ENCODE assay signal across 14 cellular contexts in the genomic region with DNA sequence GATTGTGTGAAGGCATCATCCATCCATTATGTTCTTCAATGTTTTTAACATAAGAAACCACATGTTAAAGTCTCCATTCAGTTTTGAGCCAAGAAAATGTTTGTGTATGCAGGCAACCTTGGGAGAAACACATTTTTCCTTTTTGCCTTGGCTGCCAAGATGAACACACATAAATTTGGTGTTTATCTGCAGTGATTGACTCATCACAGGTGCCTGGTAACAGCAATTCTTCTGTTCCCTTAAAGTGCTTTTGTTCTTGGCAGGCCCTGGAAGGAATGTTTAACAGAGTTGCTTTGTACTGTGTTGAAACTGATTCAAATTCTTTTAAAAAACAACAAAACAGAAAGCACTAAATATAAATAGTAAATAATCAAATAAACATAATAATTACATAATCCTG.
DNase-seq lines count a peak whose midpoint lies in the region; ATAC-seq and TF ChIP-seq lines count a peak whose summit lies in the region.
"Had no signal": no experiment of that assay in that cellular context is flagged by ENCODE, and none has a peak within 500 bp of the region (broad histone marks: within the 10 kb centered on the region; RNA-seq: fewer than 3 reads in every experiment).

No MANE protein-coding gene starts in this region.

- no peaks in the 10 kb centered on the region for H3F3A ChIP-seq in GM23338 (replicated peaks; ENCODE audit: low read depth)

- peaks cover 18% of the 10 kb centered on the region for H3K4me1 ChIP-seq in GM23338 (ENCODE audit: insufficient read depth)
- no peaks in the 10 kb centered on the region for H3K4me1 ChIP-seq in RWPE2 (ENCODE audit: insufficient read depth, poor library complexity, severe bottlenecking)
- H3K4me1 ChIP-seq: psoas muscle had no signal

- H3K36me3 ChIP-seq in GM23338 (ENCODE audit: insufficient read depth): no peaks in the 10 kb centered on the region
- no peaks in the 10 kb centered on the region for H3K36me3 ChIP-seq in RWPE2 (ENCODE audit: low read depth)

- intact Hi-C loops in activated T-helper 1 cell treated with anti-CD3 and anti-CD28 coated beads, Interleukin-12 subunit alpha, Interleukin-12 subunit beta, Interleukin-2, Interleukin-4 antibody, amounts not matched to agents 30 ng/mL and 10 ng/mL and 1 ng/mL, durations not matched to agents 14 hours and 24 hours and 36 hours (cut with micrococcal nuclease): no loop called here

- H3K27ac ChIP-seq in GM23338 (ENCODE audit: low read depth) (0 out of 2 replicates have a peak overlapping the region, but pooled peaks have one; percentile 18), RWPE2 (ENCODE audit: poor library complexity, severe bottlenecking) (no peak overlapping the region)
- H3K27ac ChIP-seq: psoas muscle had no signal

- H3K36me3 Mint-ChIP-seq in GM23338 (ENCODE audit: low read depth): peaks cover 26% of the 10 kb centered on the region
- no peaks in the 10 kb centered on the region for H3K36me3 Mint-ChIP-seq in activated T-helper 1 cell treated with anti-CD3 and anti-CD28 coated beads, Interleukin-12 subunit alpha, Interleukin-12 subunit beta, Interleukin-2, Interleukin-4 antibody, amounts not matched to agents 30 ng/mL and 10 ng/mL and 1 ng/mL, durations not matched to agents 14 hours and 24 hours and 36 hours (ENCODE audit: low read depth)

- H3K27me3 Mint-ChIP-seq in GM23338 (ENCODE audit: insufficient read depth, low read depth, poor library complexity): peaks cover 2% of the 10 kb centered on the region
- H3K27me3 Mint-ChIP-seq in activated T-helper 1 cell treated with anti-CD3 and anti-CD28 coated beads, Interleukin-12 subunit alpha, Interleukin-12 subunit beta, Interleukin-2, Interleukin-4 antibody, amounts not matched to agents 30 ng/mL and 10 ng/mL and 1 ng/mL, durations not matched to agents 14 hours and 24 hours and 36 hours (ENCODE audit: insufficient read depth): no peaks in the 10 kb centered on the region
- H3K27me3 Mint-ChIP-seq: activated CD8-positive, alpha-beta T cell treated with anti-CD3 and anti-CD28 coated beads for 36 hours had no signal

- peak overlapping the region; percentile 7 for H3K4me2 ChIP-seq in GM23338

- H3K9me3 Mint-ChIP-seq in GM23338: peaks cover 22% of the 10 kb centered on the region
- peaks cover 3% of the 10 kb centered on the region for H3K9me3 Mint-ChIP-seq in activated T-helper 1 cell treated with anti-CD3 and anti-CD28 coated beads, Interleukin-12 subunit alpha, Interleukin-12 subunit beta, Interleukin-2, Interleukin-4 antibody, amounts not matched to agents 30 ng/mL and 10 ng/mL and 1 ng/mL, durations not matched to agents 14 hours and 24 hours and 36 hours

- H3K9me3 ChIP-seq in RWPE2 (ENCODE audit: severe bottlenecking): no peaks in the 10 kb centered on the region
- H3K9me3 ChIP-seq: psoas muscle had no signal

- ATAC-seq in GM23338 (peak; percentile 59; the same call in 2 of the 3 replicates), RWPE2 (ENCODE audit: low read depth) (peak; percentile 48; the same call in 1 of the 3 replicates), omental fat pad (ENCODE audit: low FRiP score) (peak; percentile 62), HG02623 (IDR thresholded peaks at IDR 0.05; ENCODE audit: unreplicated experiment) (no peak)
- ATAC-seq: activated CD8-positive, alpha-beta T cell treated with anti-CD3 and anti-CD28 coated beads for 36 hours; psoas muscle had no signal

- no peak overlapping the region for H3K4me3 ChIP-seq in GM23338
- H3K4me3 ChIP-seq in RWPE2 (ENCODE audit: severe bottlenecking): no peak overlapping the region
- H3K4me3 ChIP-seq in fibroblast of mammary gland (ENCODE audit: control insufficient read depth, low read depth, low read length): no peak overlapping the region
- H3K4me3 ChIP-seq: psoas muscle had no signal

- no peaks in the 10 kb centered on the region for H3K9me2 ChIP-seq in GM23338 (ENCODE audit: insufficient read depth)

- DNase-seq in GM23338 (ENCODE audit: low spot score): peak; percentile 53
- no peak for DNase-seq in RWPE2 (ENCODE audit: low spot score)
- DNase-seq in fibroblast of mammary gland (ENCODE audit: low read depth): peak; percentile 71
- no peak for DNase-seq in omental fat pad (ENCODE audit: low spot score)
- no peak for DNase-seq in stimulated activated CD4-positive, alpha-beta T cell treated with anti-CD3 and anti-CD28 coated beads, Interleukin-2, amount 100 ng/mL, for 24 hours
- DNase-seq in activated T-helper 1 cell treated with anti-CD3 and anti-CD28 coated beads, Interleukin-12 subunit alpha, Interleukin-12 subunit beta, Interleukin-2, Interleukin-4 antibody, amounts not matched to agents 30 ng/mL and 10 ng/mL and 1 ng/mL, durations not matched to agents 14 hours and 24 hours and 36 hours (ENCODE audit: low spot score): no peak
- DNase-seq in mucosa of gallbladder (ENCODE audit: low spot score): no peak
- DNase-seq: activated CD8-positive, alpha-beta T cell treated with anti-CD3 and anti-CD28 coated beads for 36 hours; activated naive CD4-positive, alpha-beta T cell; cortex of kidney; NCI-H2029; psoas muscle had no signal

- H2AFZ ChIP-seq in GM23338: no peak overlapping the region

- no peaks in the 10 kb centered on the region for H4K20me1 ChIP-seq in GM23338 (replicated peaks; ENCODE audit: insufficient read depth)

- peaks cover 9% of the 10 kb centered on the region; the same call in 2 of the 3 replicates for H3K4me1 Mint-ChIP-seq in GM23338
- H3K4me1 Mint-ChIP-seq in activated T-helper 1 cell treated with anti-CD3 and anti-CD28 coated beads, Interleukin-12 subunit alpha, Interleukin-12 subunit beta, Interleukin-2, Interleukin-4 antibody, amounts not matched to agents 30 ng/mL and 10 ng/mL and 1 ng/mL, durations not matched to agents 14 hours and 24 hours and 36 hours (ENCODE audit: low read depth): no peaks in the 10 kb centered on the region

- H3K27me3 ChIP-seq in GM23338 (ENCODE audit: insufficient read depth): no peaks in the 10 kb centered on the region
- H3K27me3 ChIP-seq in RWPE2 (ENCODE audit: insufficient read depth, poor library complexity, severe bottlenecking): no peaks in the 10 kb centered on the region

- TF ChIP-seq CTCF in GM23338 (conservative IDR thresholded peaks at IDR 0.05; ENCODE audit: low read depth in 2 of 2) (no peak), RWPE2 (IDR thresholded peaks at IDR 0.05; ENCODE audit: poor library complexity, severe bottlenecking) (no peak), fibroblast of mammary gland (conservative IDR thresholded peaks at IDR 0.05; ENCODE audit: control insufficient read depth, insufficient read depth, low read depth, low read length) (no peak), omental fat pad (IDR thresholded peaks at IDR 0.05) (no peak)

- H3K4me3 Mint-ChIP-seq in GM23338: no peak overlapping the region
- H3K4me3 Mint-ChIP-seq in activated T-helper 1 cell treated with anti-CD3 and anti-CD28 coated beads, Interleukin-12 subunit alpha, Interleukin-12 subunit beta, Interleukin-2, Interleukin-4 antibody, amounts not matched to agents 30 ng/mL and 10 ng/mL and 1 ng/mL, durations not matched to agents 14 hours and 24 hours and 36 hours: no peak overlapping the region
- H3K4me3 Mint-ChIP-seq: activated CD8-positive, alpha-beta T cell treated with anti-CD3 and anti-CD28 coated beads for 36 hours; T-helper 2 cell treated with Interferon-gamma antibody and Interleukin-4, amounts not matched to agents 5 μg/mL and 100 μg/mL, for 36 hours had no signal

- H3K79me2 ChIP-seq in GM23338 (replicated peaks; ENCODE audit: insufficient read depth): no peaks in the 10 kb centered on the region

- H3K27ac Mint-ChIP-seq in GM23338: no peak overlapping the region
- no peak overlapping the region for H3K27ac Mint-ChIP-seq in activated T-helper 1 cell treated with anti-CD3 and anti-CD28 coated beads, Interleukin-12 subunit alpha, Interleukin-12 subunit beta, Interleukin-2, Interleukin-4 antibody, amounts not matched to agents 30 ng/mL and 10 ng/mL and 1 ng/mL, durations not matched to agents 14 hours and 24 hours and 36 hours
- H3K27ac Mint-ChIP-seq: activated CD8-positive, alpha-beta T cell treated with anti-CD3 and anti-CD28 coated beads for 36 hours; T-helper 2 cell treated with Interferon-gamma antibody and Interleukin-4, amounts not matched to agents 5 μg/mL and 100 μg/mL, for 36 hours had no signal

TF ChIP-seq in GM23338, 12 proteins besides CTCF, POLR2A, EP300 and RAD21 (continues in another document):
- no peak for TF ChIP-seq EZH2phosphoT487 (IDR thresholded peaks at IDR 0.05; ENCODE audit: unreplicated experiment)
- TF ChIP-seq, protein P1, sequence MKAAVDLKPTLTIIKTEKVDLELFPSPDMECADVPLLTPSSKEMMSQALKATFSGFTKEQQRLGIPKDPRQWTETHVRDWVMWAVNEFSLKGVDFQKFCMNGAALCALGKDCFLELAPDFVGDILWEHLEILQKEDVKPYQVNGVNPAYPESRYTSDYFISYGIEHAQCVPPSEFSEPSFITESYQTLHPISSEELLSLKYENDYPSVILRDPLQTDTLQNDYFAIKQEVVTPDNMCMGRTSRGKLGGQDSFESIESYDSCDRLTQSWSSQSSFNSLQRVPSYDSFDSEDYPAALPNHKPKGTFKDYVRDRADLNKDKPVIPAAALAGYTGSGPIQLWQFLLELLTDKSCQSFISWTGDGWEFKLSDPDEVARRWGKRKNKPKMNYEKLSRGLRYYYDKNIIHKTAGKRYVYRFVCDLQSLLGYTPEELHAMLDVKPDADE (IDR thresholded peaks at IDR 0.05): no peak

Comparison
In these comparisons a context has a peak if more than half of its experiments do, and no peak if none do; other contexts are left out.
1. DNase-seq: peak in GM23338 (single experiment) and fibroblast of mammary gland (single experiment); none in RWPE2 (single experiment), omental fat pad (single experiment), stimulated activated CD4-positive, alpha-beta T cell treated with anti-CD3 and anti-CD28 coated beads, Interleukin-2, amount 100 ng/mL, for 24 hours (0 of 2), activated T-helper 1 cell treated with anti-CD3 and anti-CD28 coated beads, Interleukin-12 subunit alpha, Interleukin-12 subunit beta, Interleukin-2, Interleukin-4 antibody, amounts not matched to agents 30 ng/mL and 10 ng/mL and 1 ng/mL, durations not matched to agents 14 hours and 24 hours and 36 hours (single experiment) and mucosa of gallbladder (single experiment).